ENCODE assay signal across 19 cellular contexts in the genomic region with DNA sequence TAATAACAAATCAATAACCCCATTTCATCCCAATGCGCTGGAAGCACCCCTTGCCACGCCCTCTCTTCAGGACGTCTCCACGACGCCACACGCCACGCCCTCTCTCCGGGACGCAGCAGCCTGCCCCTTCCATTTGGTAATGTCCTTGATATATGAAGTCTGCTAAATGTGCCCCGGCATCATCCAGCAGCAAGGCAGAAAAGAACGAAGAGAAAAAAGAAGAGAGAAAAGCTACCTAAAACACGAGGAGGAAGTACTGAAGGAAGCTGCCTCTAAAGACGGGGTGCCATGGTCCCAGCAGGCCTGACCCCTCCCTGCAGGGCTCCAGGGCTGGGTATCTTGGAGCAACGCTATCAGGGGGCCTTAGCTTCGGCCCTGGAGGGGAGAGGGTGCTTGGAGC. TPM values are rescaled to one million over a fixed set of nuclear protein-coding genes. Genes with fewer than 3 reads are reported as not detected.
DNase-seq lines count a peak whose midpoint lies in the region; ATAC-seq and TF ChIP-seq lines count a peak whose summit lies in the region.
"Had no signal": no experiment of that assay in that cellular context is flagged by ENCODE, and none has a peak within 500 bp of the region (broad histone marks: within the 10 kb centered on the region; RNA-seq: fewer than 3 reads in every experiment).

No MANE protein-coding gene starts in this region.

- H3K36me3 ChIP-seq in heart left ventricle: no peaks in the 10 kb centered on the region
- no peaks in the 10 kb centered on the region for H3K36me3 ChIP-seq in endodermal cell (ENCODE audit: control insufficient read depth, insufficient read depth, low read length)
- no peaks in the 10 kb centered on the region for H3K36me3 ChIP-seq in SJCRH30
- no peaks in the 10 kb centered on the region for H3K36me3 ChIP-seq in CD4-positive, alpha-beta memory T cell (ENCODE audit: insufficient read depth, low read length)

- DNase-seq in cardiac septum (ENCODE audit: low spot score): peak; percentile 63
- DNase-seq in heart left ventricle: no peak
- DNase-seq in endodermal cell: peak; percentile 29
- no peak for DNase-seq in neural crest cell (ENCODE audit: low read depth, low spot score)
- DNase-seq in RPMI8226: no peak
- no peak for DNase-seq in SJCRH30
- DNase-seq in CD4-positive, alpha-beta memory T cell: no peak
- DNase-seq: C1 segment of cervical spinal cord, Caco-2, DMS153, DND-41, H9 had no signal

- H3K27me3 Mint-ChIP-seq in endodermal cell (ENCODE audit: insufficient read depth) (no peaks in the 10 kb centered on the region), neural crest cell (ENCODE audit: low read depth) (no peaks in the 10 kb centered on the region)
- H3K27me3 Mint-ChIP-seq in CD4-positive, alpha-beta memory T cell: peaks cover 0 to 7% of the 10 kb centered on the region in 2 donors

- POLR2A ChIA-PET in CD4-positive, alpha-beta memory T cell (lab: Charles Lee; ENCODE audit: partially characterized antibody): no interaction called here

- CTCF ChIA-PET in CD4-positive, alpha-beta memory T cell (lab: Charles Lee; ENCODE audit: partially characterized antibody): interaction anchor here (1.0 to 8.6 kb wide), 2 partner anchors 579 to 582 kb away, joined by 3 to 71 read pairs; no protein-coding TSS in a partner anchor

- H3K9me3 ChIP-seq in heart left ventricle (no peaks in the 10 kb centered on the region), endodermal cell (ENCODE audit: control insufficient read depth, low read length) (no peaks in the 10 kb centered on the region), SJCRH30 (replicated peaks) (no peaks in the 10 kb centered on the region)
- H3K9me3 ChIP-seq in CD4-positive, alpha-beta memory T cell (ENCODE audit: control insufficient read depth in 1 of 2, low read length in 2 of 2): no peaks in the 10 kb centered on the region
- H3K9me3 ChIP-seq: Caco-2 had no signal

- TF ChIP-seq CTCF in heart left ventricle (IDR thresholded peaks at IDR 0.05): no peak
- TF ChIP-seq CTCF in endodermal cell (conservative IDR thresholded peaks at IDR 0.05): no peak
- no peak for TF ChIP-seq CTCF in neural crest cell (conservative IDR thresholded peaks at IDR 0.05)

- no peaks in the 10 kb centered on the region for H3K36me3 Mint-ChIP-seq in endodermal cell (ENCODE audit: low read depth)
- no peaks in the 10 kb centered on the region for H3K36me3 Mint-ChIP-seq in neural crest cell (ENCODE audit: low read depth)
- no peaks in the 10 kb centered on the region for H3K36me3 Mint-ChIP-seq in CD4-positive, alpha-beta memory T cell
- H3K36me3 Mint-ChIP-seq: CD8-positive, alpha-beta T cell had no signal

- no peak for TF ChIP-seq POLR2A in heart left ventricle (IDR thresholded peaks at IDR 0.05)

- H3K4me1 Mint-ChIP-seq in endodermal cell (peaks cover 9% of the 10 kb centered on the region), neural crest cell (no peaks in the 10 kb centered on the region)
- peaks cover 0 to 3% (median 1%) of the 10 kb centered on the region in 4 donors for H3K4me1 Mint-ChIP-seq in CD4-positive, alpha-beta memory T cell

- no peak overlapping the region for H3K4me3 Mint-ChIP-seq in endodermal cell
- H3K4me3 Mint-ChIP-seq in neural crest cell: no peak overlapping the region
- no peak overlapping the region for H3K4me3 Mint-ChIP-seq in CD4-positive, alpha-beta memory T cell
- H3K4me3 Mint-ChIP-seq: CD8-positive, alpha-beta T cell; GM23338; H9 had no signal

- H3K4me3 ChIP-seq in heart left ventricle: no peak overlapping the region
- no peak overlapping the region for H3K4me3 ChIP-seq in endodermal cell (ENCODE audit: low read length)
- H3K4me3 ChIP-seq in SJCRH30: no peak overlapping the region
- H3K4me3 ChIP-seq in CD4-positive, alpha-beta memory T cell (ENCODE audit: low read length in 2 of 2): no peak overlapping the region
- H3K4me3 ChIP-seq: GM23338 had no signal

- H3K4me1 ChIP-seq in heart left ventricle (peaks cover 0 to 2% (median 0%) of the 10 kb centered on the region in 12 donors), endodermal cell (ENCODE audit: control insufficient read depth, insufficient read depth, low read length) (peaks cover 4% of the 10 kb centered on the region), SJCRH30 (no peaks in the 10 kb centered on the region)
- H3K4me1 ChIP-seq in CD4-positive, alpha-beta memory T cell (ENCODE audit: insufficient read depth, low read length): no peaks in the 10 kb centered on the region
- H3K4me1 ChIP-seq: Caco-2 had no signal

- WGBS in heart left ventricle, 4 donors: 82 to 83% (median 82%) methylated on average over 15 of the region's 15 CpGs
- WGBS in endodermal cell (ENCODE audit: insufficient coverage in 1 of 2, insufficient read length in 1 of 2), 2 experiments: 93 to 97% methylated on average over 10 to 15 of the region's 15 CpGs

- no peak overlapping the region for H3K9ac ChIP-seq in endodermal cell (ENCODE audit: extremely low read depth, low read length, poor library complexity, severe bottlenecking)

- ATAC-seq in heart left ventricle: no peak
- ATAC-seq: CD8-positive, alpha-beta T cell; GM23338; HCT116 had no signal

- intact Hi-C loops in cardiac septum (cut with DNase I) (no loop called here), heart left ventricle (cut with DNase I) (loop anchor here in 9 of 10 donors (5.0 to 10.0 kb wide), 6 partner anchors 393 to 691 kb away; partner anchors contain the start of genes TMEM131 (in 2 of the 9) and ZAP70 (in 1 of the 9))
- intact Hi-C loops in CD4-positive, alpha-beta memory T cell (cut with micrococcal nuclease): no loop called here

- H3K27me3 ChIP-seq in heart left ventricle (no peaks in the 10 kb centered on the region), endodermal cell (ENCODE audit: control insufficient read depth, insufficient read depth, low read length, poor library complexity, severe bottlenecking) (no peaks in the 10 kb centered on the region), SJCRH30 (no peaks in the 10 kb centered on the region)
- no peaks in the 10 kb centered on the region for H3K27me3 ChIP-seq in CD4-positive, alpha-beta memory T cell (ENCODE audit: insufficient read depth, low read length)

- no peak overlapping the region for H3K27ac ChIP-seq in heart left ventricle
- no peak overlapping the region for H3K27ac ChIP-seq in endodermal cell (ENCODE audit: low read depth, low read length)
- no peak overlapping the region for H3K27ac ChIP-seq in SJCRH30
- no peak overlapping the region for H3K27ac ChIP-seq in CD4-positive, alpha-beta memory T cell (ENCODE audit: low read depth, low read length)

- no peak overlapping the region for H3K27ac Mint-ChIP-seq in endodermal cell
- peak overlapping the region; percentile 83 for H3K27ac Mint-ChIP-seq in neural crest cell (ENCODE audit: unreplicated experiment)
- no peak overlapping the region for H3K27ac Mint-ChIP-seq in CD4-positive, alpha-beta memory T cell
- H3K27ac Mint-ChIP-seq: CD8-positive, alpha-beta T cell; GM23338; H9 had no signal

- no peaks in the 10 kb centered on the region for H3K9me3 Mint-ChIP-seq in endodermal cell
- H3K9me3 Mint-ChIP-seq in neural crest cell: no peaks in the 10 kb centered on the region
- no peaks in the 10 kb centered on the region for H3K9me3 Mint-ChIP-seq in CD4-positive, alpha-beta memory T cell
- H3K9me3 Mint-ChIP-seq: CD8-positive, alpha-beta T cell; GM23338; H9 had no signal

RNA-seq across cellular contexts. Expression of gene CNGA3, which starts 41.8 kb away (rescaled TPM):
- total RNA-seq in cardiac septum: not detected
- under 1 TPM in 1 of 9 donors, not detected in 8; 0.43 TPM for total RNA-seq in heart left ventricle
- not detected for polyA plus RNA-seq in heart left ventricle
- total RNA-seq in endodermal cell: under 1 TPM in 1 of 2 donors, not detected in 1; 0.33 TPM
- 1.3 TPM for polyA plus RNA-seq in endodermal cell (2013, experiment 1 of 2)
- polyA plus RNA-seq in endodermal cell (2013, experiment 2 of 2): 1.4 TPM
- total RNA-seq in neural crest cell: 0.72 and 0.84 TPM in 2 replicates
- 0.08 TPM in 1 of 2 replicates, not detected in the other for total RNA-seq in SJCRH30 (2014; rRNA removed; shearing (Covaris generic))
- not detected for total RNA-seq in CD4-positive, alpha-beta memory T cell
- polyA plus RNA-seq in CD4-positive, alpha-beta memory T cell: not detected
- total RNA-seq: A172; A673; Caco-2; CD8-positive, alpha-beta T cell; GM23338; H4; H9 had no signal
- polyA plus RNA-seq: BJ, GM23338 had no signal

RNA-seq across cellular contexts. Expression of gene INPP4A, which starts 56.6 kb away (rescaled TPM):
- total RNA-seq in cardiac septum (19.9 TPM), heart left ventricle (10 to 100 TPM; 15.2 to 30.5 (median 20.6) TPM), endodermal cell (10 to 100 TPM; 84.9 to 94.2 TPM), neural crest cell (29.9 and 32.4 TPM in 2 replicates)
- polyA plus RNA-seq in heart left ventricle: 1 to 10 TPM; 5.1 to 8.7 TPM
- 31.9 TPM for polyA plus RNA-seq in endodermal cell (2013, experiment 1 of 2)
- polyA plus RNA-seq in endodermal cell (2013, experiment 2 of 2): 33.3 TPM
- total RNA-seq in SJCRH30 (2014; rRNA removed; shearing (Covaris generic)): 21.4 and 25.0 TPM in 2 replicates
- 100 to 1,000 TPM; 133 TPM for total RNA-seq in CD4-positive, alpha-beta memory T cell
- 10 to 100 TPM; 30.5 to 50.7 TPM for polyA plus RNA-seq in CD4-positive, alpha-beta memory T cell

Comparison
In these comparisons a context has a peak if more than half of its experiments do, and no peak if none do; other contexts are left out.
1. DNase-seq: peak in cardiac septum (single experiment) and endodermal cell (single experiment); none in heart left ventricle (0 of 5), neural crest cell (single experiment), RPMI8226 (single experiment), SJCRH30 (0 of 2) and CD4-positive, alpha-beta memory T cell (0 of 5).
2. intact Hi-C loops: an anchor here in heart left ventricle (5.0 to 10.0 kb wide); none called in cardiac septum and CD4-positive, alpha-beta memory T cell.